In the genomic region with DNA sequence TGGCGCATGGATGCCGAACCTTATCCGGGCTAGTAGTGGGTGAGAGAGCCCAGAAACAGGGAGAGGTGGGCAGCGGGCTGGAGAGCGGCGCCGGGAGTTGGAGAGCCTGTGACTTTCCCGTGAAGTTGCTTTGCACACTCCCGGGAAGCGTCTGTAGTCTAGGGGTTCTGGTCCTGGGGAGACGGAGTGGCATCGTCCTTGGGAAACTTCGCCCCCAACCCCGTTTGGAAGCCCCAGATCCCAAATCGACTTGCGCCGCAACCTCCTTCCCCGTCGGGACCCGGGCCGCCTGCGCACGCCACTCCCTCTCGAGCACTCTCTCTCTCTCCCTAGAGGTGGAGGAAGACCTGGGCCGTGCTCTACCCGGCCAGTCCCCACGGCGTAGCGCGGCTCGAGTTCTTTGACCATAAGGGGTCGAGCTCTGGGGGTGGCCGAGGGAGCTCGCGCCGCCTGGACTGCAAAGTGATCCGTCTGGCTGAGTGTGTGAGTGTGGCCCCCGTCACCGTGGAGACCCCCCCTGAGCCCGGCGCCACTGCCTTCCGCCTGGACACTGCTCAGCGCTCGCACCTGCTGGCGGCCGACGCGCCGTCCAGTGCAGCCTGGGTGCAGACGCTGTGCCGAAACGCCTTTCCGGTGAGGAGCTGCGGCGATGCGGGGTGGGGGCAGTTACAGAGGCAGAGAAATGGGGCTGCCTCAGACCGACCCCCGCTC, we compare ENCODE assay signal across 1 cellular context.
TF ChIP-seq lines count a peak whose summit lies in the region.

No MANE protein-coding gene starts in this region.

TF ChIP-seq in K562, 482 proteins besides CTCF, POLR2A, EP300 and RAD21 (continues in another document):
- TF ChIP-seq ZBTB7A (IDR thresholded peaks at IDR 0.05; ENCODE audit: borderline replicate concordance, control insufficient read depth, low read depth, low read length) (peak; percentile 34; the same call in 1 of the 2 replicates), ELF1 (tag; IDR thresholded peaks at IDR 0.05) (peak; percentile 26; the same call in 1 of the 2 replicates), TRIM24 (IDR thresholded peaks at IDR 0.05) (0 out of 4 replicates have a peak, but pooled peaks of 1 of the 2 experiments have one; percentile 14), TOE1 (IDR thresholded peaks at IDR 0.05; ENCODE audit: borderline replicate concordance) (peak; percentile 18; the same call in 1 of the 2 replicates), TOE1 (CRISPR knock-in tag; IDR thresholded peaks at IDR 0.05; ENCODE audit: borderline replicate concordance, low read depth) (no peak), YY1 (IDR thresholded peaks at IDR 0.05; ENCODE audit: borderline replicate concordance in 1 of 3, control insufficient read depth in 1 of 3, extremely low read depth in 1 of 3, insufficient read depth in 3 of 3, insufficient read length in 1 of 3, insufficient replicate concordance in 2 of 3, low read depth in 1 of 3, low read length in 2 of 3) (peak in 1 of 3 experiments; percentile 3), SUPT5H (IDR thresholded peaks at IDR 0.05) (0 out of 2 replicates have a peak, but pooled peaks have one; percentile 56), IRF1 (CRISPR knock-in tag; IDR thresholded peaks at IDR 0.05; ENCODE audit: borderline replicate concordance) (0 out of 2 replicates have a peak, but pooled peaks have one; percentile 42), STAG1 (CRISPR knock-in tag; IDR thresholded peaks at IDR 0.05; ENCODE audit: borderline replicate concordance) (no peak), FOSL1 (tag; conservative IDR thresholded peaks at IDR 0.05) (no peak), FOXK1 (CRISPR knock-in tag; IDR thresholded peaks at IDR 0.05; ENCODE audit: borderline replicate concordance) (0 out of 2 replicates have a peak, but pooled peaks have one; percentile 20), EP400 (IDR thresholded peaks at IDR 0.05) (peak; percentile 53), KAT7 (CRISPR knock-in tag; IDR thresholded peaks at IDR 0.05; ENCODE audit: borderline replicate concordance) (peak; percentile 67; the same call in 1 of the 2 replicates), NFIC (IDR thresholded peaks at IDR 0.05) (peak; percentile 15; the same call in 1 of the 2 replicates), EHMT2 (IDR thresholded peaks at IDR 0.05) (no peak), ZBTB2 (IDR thresholded peaks at IDR 0.05) (peak; percentile 62; the same call in 1 of the 2 replicates), WHSC1 (IDR thresholded peaks at IDR 0.05; ENCODE audit: low read length) (no peak), TARDBP (IDR thresholded peaks at IDR 0.05) (0 out of 2 replicates have a peak, but pooled peaks have one; percentile 48), SMAD1 (IDR thresholded peaks at IDR 0.05; ENCODE audit: low read depth, low read length, partially characterized antibody) (no peak), CTBP1 (IDR thresholded peaks at IDR 0.05; ENCODE audit: borderline replicate concordance) (peak; percentile 41), UBTF (IDR thresholded peaks at IDR 0.05; ENCODE audit: borderline replicate concordance in 1 of 2, low read depth in 2 of 2, low read length in 2 of 2) (peak; percentile 68 to 80; a peak in 2 of 4 replicates), GABPB1 (CRISPR knock-in tag; IDR thresholded peaks at IDR 0.05) (peak; percentile 56; the same call in 1 of the 2 replicates), MAZ (CRISPR knock-in tag; conservative IDR thresholded peaks at IDR 0.05 in 1 of 2, IDR thresholded peaks at IDR 0.05 in 1 of 2) (peak in 1 of 2 experiments; percentile 43; a peak in 2 of 4 replicates), SOX6 (IDR thresholded peaks at IDR 0.05) (0 out of 2 replicates have a peak, but pooled peaks have one; percentile 7), RFX1 (IDR thresholded peaks at IDR 0.05) (no peak), SIN3A (IDR thresholded peaks at IDR 0.05; ENCODE audit: borderline replicate concordance in 2 of 2, control insufficient read depth in 1 of 2, low read depth in 2 of 2, low read length in 2 of 2) (peak; percentile 39 to 59; a peak in 1 of 4 replicates), SRF (CRISPR knock-in tag; IDR thresholded peaks at IDR 0.05) (0 out of 4 replicates have a peak, but pooled peaks of 1 of the 2 experiments have one; percentile 54), ETV5 (CRISPR knock-in tag; IDR thresholded peaks at IDR 0.05; ENCODE audit: low read depth) (peak; percentile 61; the same call in 1 of the 2 replicates), BHLHE40 (IDR thresholded peaks at IDR 0.05; ENCODE audit: low read length) (0 out of 2 replicates have a peak, but pooled peaks have one; percentile 13)
- TF ChIP-seq, protein P1, sequence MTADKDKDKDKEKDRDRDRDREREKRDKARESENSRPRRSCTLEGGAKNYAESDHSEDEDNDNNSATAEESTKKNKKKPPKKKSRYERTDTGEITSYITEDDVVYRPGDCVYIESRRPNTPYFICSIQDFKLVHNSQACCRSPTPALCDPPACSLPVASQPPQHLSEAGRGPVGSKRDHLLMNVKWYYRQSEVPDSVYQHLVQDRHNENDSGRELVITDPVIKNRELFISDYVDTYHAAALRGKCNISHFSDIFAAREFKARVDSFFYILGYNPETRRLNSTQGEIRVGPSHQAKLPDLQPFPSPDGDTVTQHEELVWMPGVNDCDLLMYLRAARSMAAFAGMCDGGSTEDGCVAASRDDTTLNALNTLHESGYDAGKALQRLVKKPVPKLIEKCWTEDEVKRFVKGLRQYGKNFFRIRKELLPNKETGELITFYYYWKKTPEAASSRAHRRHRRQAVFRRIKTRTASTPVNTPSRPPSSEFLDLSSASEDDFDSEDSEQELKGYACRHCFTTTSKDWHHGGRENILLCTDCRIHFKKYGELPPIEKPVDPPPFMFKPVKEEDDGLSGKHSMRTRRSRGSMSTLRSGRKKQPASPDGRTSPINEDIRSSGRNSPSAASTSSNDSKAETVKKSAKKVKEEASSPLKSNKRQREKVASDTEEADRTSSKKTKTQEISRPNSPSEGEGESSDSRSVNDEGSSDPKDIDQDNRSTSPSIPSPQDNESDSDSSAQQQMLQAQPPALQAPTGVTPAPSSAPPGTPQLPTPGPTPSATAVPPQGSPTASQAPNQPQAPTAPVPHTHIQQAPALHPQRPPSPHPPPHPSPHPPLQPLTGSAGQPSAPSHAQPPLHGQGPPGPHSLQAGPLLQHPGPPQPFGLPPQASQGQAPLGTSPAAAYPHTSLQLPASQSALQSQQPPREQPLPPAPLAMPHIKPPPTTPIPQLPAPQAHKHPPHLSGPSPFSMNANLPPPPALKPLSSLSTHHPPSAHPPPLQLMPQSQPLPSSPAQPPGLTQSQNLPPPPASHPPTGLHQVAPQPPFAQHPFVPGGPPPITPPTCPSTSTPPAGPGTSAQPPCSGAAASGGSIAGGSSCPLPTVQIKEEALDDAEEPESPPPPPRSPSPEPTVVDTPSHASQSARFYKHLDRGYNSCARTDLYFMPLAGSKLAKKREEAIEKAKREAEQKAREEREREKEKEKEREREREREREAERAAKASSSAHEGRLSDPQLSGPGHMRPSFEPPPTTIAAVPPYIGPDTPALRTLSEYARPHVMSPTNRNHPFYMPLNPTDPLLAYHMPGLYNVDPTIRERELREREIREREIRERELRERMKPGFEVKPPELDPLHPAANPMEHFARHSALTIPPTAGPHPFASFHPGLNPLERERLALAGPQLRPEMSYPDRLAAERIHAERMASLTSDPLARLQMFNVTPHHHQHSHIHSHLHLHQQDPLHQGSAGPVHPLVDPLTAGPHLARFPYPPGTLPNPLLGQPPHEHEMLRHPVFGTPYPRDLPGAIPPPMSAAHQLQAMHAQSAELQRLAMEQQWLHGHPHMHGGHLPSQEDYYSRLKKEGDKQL (CRISPR knock-in tag; IDR thresholded peaks at IDR 0.05; ENCODE audit: borderline replicate concordance): 0 out of 2 replicates have a peak, but pooled peaks have one; percentile 1
- TF ChIP-seq, protein P2, sequence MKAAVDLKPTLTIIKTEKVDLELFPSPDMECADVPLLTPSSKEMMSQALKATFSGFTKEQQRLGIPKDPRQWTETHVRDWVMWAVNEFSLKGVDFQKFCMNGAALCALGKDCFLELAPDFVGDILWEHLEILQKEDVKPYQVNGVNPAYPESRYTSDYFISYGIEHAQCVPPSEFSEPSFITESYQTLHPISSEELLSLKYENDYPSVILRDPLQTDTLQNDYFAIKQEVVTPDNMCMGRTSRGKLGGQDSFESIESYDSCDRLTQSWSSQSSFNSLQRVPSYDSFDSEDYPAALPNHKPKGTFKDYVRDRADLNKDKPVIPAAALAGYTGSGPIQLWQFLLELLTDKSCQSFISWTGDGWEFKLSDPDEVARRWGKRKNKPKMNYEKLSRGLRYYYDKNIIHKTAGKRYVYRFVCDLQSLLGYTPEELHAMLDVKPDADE (conservative IDR thresholded peaks at IDR 0.05; ENCODE audit: control insufficient read depth, low read depth, low read length): peak; percentile 58; the same call in 1 of the 2 replicates
- TF ChIP-seq, protein P3, sequence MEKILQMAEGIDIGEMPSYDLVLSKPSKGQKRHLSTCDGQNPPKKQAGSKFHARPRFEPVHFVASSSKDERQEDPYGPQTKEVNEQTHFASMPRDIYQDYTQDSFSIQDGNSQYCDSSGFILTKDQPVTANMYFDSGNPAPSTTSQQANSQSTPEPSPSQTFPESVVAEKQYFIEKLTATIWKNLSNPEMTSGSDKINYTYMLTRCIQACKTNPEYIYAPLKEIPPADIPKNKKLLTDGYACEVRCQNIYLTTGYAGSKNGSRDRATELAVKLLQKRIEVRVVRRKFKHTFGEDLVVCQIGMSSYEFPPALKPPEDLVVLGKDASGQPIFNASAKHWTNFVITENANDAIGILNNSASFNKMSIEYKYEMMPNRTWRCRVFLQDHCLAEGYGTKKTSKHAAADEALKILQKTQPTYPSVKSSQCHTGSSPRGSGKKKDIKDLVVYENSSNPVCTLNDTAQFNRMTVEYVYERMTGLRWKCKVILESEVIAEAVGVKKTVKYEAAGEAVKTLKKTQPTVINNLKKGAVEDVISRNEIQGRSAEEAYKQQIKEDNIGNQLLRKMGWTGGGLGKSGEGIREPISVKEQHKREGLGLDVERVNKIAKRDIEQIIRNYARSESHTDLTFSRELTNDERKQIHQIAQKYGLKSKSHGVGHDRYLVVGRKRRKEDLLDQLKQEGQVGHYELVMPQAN (IDR thresholded peaks at IDR 0.05; ENCODE audit: borderline replicate concordance): no peak
- TF ChIP-seq, protein P4, sequence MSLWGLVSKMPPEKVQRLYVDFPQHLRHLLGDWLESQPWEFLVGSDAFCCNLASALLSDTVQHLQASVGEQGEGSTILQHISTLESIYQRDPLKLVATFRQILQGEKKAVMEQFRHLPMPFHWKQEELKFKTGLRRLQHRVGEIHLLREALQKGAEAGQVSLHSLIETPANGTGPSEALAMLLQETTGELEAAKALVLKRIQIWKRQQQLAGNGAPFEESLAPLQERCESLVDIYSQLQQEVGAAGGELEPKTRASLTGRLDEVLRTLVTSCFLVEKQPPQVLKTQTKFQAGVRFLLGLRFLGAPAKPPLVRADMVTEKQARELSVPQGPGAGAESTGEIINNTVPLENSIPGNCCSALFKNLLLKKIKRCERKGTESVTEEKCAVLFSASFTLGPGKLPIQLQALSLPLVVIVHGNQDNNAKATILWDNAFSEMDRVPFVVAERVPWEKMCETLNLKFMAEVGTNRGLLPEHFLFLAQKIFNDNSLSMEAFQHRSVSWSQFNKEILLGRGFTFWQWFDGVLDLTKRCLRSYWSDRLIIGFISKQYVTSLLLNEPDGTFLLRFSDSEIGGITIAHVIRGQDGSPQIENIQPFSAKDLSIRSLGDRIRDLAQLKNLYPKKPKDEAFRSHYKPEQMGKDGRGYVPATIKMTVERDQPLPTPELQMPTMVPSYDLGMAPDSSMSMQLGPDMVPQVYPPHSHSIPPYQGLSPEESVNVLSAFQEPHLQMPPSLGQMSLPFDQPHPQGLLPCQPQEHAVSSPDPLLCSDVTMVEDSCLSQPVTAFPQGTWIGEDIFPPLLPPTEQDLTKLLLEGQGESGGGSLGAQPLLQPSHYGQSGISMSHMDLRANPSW (CRISPR knock-in tag; IDR thresholded peaks at IDR 0.05): 0 out of 2 replicates have a peak, but pooled peaks have one; percentile 72
- TF ChIP-seq, protein P5, sequence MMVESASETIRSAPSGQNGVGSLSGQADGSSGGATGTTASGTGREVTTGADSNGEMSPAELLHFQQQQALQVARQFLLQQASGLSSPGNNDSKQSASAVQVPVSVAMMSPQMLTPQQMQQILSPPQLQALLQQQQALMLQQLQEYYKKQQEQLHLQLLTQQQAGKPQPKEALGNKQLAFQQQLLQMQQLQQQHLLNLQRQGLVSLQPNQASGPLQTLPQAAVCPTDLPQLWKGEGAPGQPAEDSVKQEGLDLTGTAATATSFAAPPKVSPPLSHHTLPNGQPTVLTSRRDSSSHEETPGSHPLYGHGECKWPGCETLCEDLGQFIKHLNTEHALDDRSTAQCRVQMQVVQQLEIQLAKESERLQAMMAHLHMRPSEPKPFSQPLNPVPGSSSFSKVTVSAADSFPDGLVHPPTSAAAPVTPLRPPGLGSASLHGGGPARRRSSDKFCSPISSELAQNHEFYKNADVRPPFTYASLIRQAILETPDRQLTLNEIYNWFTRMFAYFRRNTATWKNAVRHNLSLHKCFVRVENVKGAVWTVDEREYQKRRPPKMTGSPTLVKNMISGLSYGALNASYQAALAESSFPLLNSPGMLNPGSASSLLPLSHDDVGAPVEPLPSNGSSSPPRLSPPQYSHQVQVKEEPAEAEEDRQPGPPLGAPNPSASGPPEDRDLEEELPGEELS (CRISPR knock-in tag; IDR thresholded peaks at IDR 0.05; ENCODE audit: borderline replicate concordance): 0 out of 2 replicates have a peak, but pooled peaks have one; percentile 42
